In genomic region chr9:5596173-5596572, GRCh38 we compare ENCODE assay signal across 21 cellular contexts. TPM values are rescaled to one million over a fixed set of nuclear protein-coding genes. Genes with fewer than 3 reads are reported as not detected.
DNase-seq lines count a peak whose midpoint lies in the region; ATAC-seq and TF ChIP-seq lines count a peak whose summit lies in the region.
"Had no signal": no experiment of that assay in that cellular context is flagged by ENCODE, and none has a peak within 500 bp of the region (broad histone marks: within the 10 kb centered on the region; RNA-seq: fewer than 3 reads in every experiment).

No MANE protein-coding gene starts in this region.

- H3K9me3 ChIP-seq in BLaER1, result no peaks in the 10 kb centered on the region
- H3K9me3 ChIP-seq: ascending aorta, heart left ventricle, left lung had no signal

- no peak for ATAC-seq in HG03442 (IDR thresholded peaks at IDR 0.05; ENCODE audit: unreplicated experiment)
- ATAC-seq: activated naive CD4-positive, alpha-beta T cell treated with anti-CD3 and anti-CD28 coated beads, Interleukin-2, amount 50 U/mL, for 72 hours; left lung; WTC11 had no signal

- peak overlapping the region; percentile 42; the same call in 1 of the 2 replicates for H3K27ac ChIP-seq in BLaER1
- H3K27ac ChIP-seq: ascending aorta, heart left ventricle, left lung, skin epidermis had no signal

- H3K27me3 ChIP-seq in BLaER1, result no peaks in the 10 kb centered on the region
- H3K27me3 ChIP-seq: ascending aorta, heart left ventricle, left lung had no signal

- H4K20me1 ChIP-seq in BLaER1, result peaks cover 8% of the 10 kb centered on the region; the same call in 1 of the 2 replicates

- peaks cover 43% of the 10 kb centered on the region for H3K4me1 ChIP-seq in BLaER1

- H3K36me3 ChIP-seq in BLaER1, result peaks cover 20% of the 10 kb centered on the region
- H3K36me3 ChIP-seq: ascending aorta, heart left ventricle, left lung had no signal

- no peak for TF ChIP-seq CTCF in GM20000 (IDR thresholded peaks at IDR 0.05; ENCODE audit: extremely low read depth, missing control alignments)

- no peak overlapping the region for H3K4me3 ChIP-seq in BLaER1
- H3K4me3 ChIP-seq: ascending aorta, heart left ventricle, left lung, skin epidermis had no signal

- H3K9ac ChIP-seq in BLaER1, result no peak overlapping the region

- DNase-seq in DMS79 treated with DMSO at 0.1 percent for 48 hours (lab: John Stamatoyannopoulos, UW) (peak; percentile 29), NCI-H69 (lab: John Stamatoyannopoulos, UW) (peak; percentile 73), dermis blood vessel endothelial cell (peak; percentile 73), GM20000 (ENCODE audit: low spot score) (no peak), A172 (ENCODE audit: low spot score) (no peak), SKM-1 treated with dmso at 0.1 percent for 144 hours (lab: John Stamatoyannopoulos, UW; ENCODE audit: unreplicated experiment) (no peak)
- DNase-seq: activated CD4-positive, alpha-beta T cell treated with anti-CD3 and anti-CD28 coated beads, Interleukin-2, amount 50 U/mL, for 4 hours; activated CD8-positive, alpha-beta memory T cell treated with anti-CD3 and anti-CD28 coated beads, Interleukin-2, amount 50 U/mL, for 4 hours; DND-41; H9; heart left ventricle; left lung; NCI-H2029; nucleus accumbens; stimulated activated CD4-positive, alpha-beta T cell treated with anti-CD3 and anti-CD28 coated beads, Interleukin-1b, Interleukin-23, amount 100 ng/mL, for 48 hours had no signal

- peak overlapping the region; percentile 64 for H3K4me2 ChIP-seq in BLaER1

RNA-seq across cellular contexts. Expression of gene RIC1, which starts 32.7 kb away (rescaled TPM):
- 34.2 and 35.8 TPM in 2 replicates for total RNA-seq in dermis blood vessel endothelial cell
- 18.9 and 20.4 TPM in 2 replicates for total RNA-seq in A172 (2014; rRNA removed; shearing (Covaris generic))

Comparison
In these comparisons a context has a peak if more than half of its experiments do, and no peak if none do; other contexts are left out.
1. DNase-seq: peak in DMS79 treated with DMSO at 0.1 percent for 48 hours (single experiment), NCI-H69 (single experiment) and dermis blood vessel endothelial cell (single experiment); none in GM20000 (single experiment), A172 (single experiment) and SKM-1 treated with dmso at 0.1 percent for 144 hours (single experiment).